In the genomic region with DNA sequence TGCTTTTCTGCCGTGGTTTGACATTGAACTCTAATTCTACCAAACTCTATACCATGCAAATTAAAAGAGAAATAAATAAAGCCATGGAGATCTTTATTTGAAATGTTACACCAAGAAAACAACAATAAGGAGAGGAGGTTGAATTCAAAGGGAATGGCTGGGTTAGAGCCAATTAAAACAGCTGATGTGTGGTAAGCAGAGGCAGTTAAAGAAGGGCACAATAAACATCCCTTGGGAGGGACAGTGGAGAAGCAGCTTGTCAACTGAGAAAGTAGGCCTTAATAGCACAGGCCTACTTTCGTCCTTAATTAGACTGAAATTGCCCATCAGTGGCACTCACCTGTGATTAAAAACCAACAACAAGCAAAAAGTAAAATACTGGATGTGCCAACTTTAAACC, we compare ENCODE assay signal across 18 cellular contexts. TPM values are rescaled to one million over a fixed set of nuclear protein-coding genes. Genes with fewer than 3 reads are reported as not detected.
"Had no signal": no experiment of that assay in that cellular context is flagged by ENCODE, and none has a peak within 500 bp of the region (broad histone marks: within the 10 kb centered on the region; RNA-seq: fewer than 3 reads in every experiment).

No MANE protein-coding gene starts in this region.

- DNase-seq: activated CD4-positive, alpha-beta memory T cell treated with anti-CD3 and anti-CD28 coated beads, Interleukin-2, amount 10 ng/mL, durations not matched to agents 7 days and 5 days; activated CD4-positive, alpha-beta T cell treated with anti-CD3 and anti-CD28 coated beads for 36 hours; activated CD8-positive, alpha-beta memory T cell treated with anti-CD3 and anti-CD28 coated beads, Interleukin-2, amount 50 U/mL, for 4 hours; activated naive CD4-positive, alpha-beta T cell treated with Interleukin-2 at 50 U/mL for 16 hours; activated naive CD8-positive, alpha-beta T cell treated with anti-CD3 and anti-CD28 coated beads, Interleukin-2, amount 50 U/mL, for 24 hours; esophagus squamous epithelium; foreskin fibroblast; left cardiac atrium; midbrain; naive thymus-derived CD4-positive, alpha-beta T cell; WERI-Rb-1 had no signal

- H3K36me3 ChIP-seq: ascending aorta, cardiac muscle cell, esophagus squamous epithelium, right atrium auricular region, tibial nerve, vagina, WERI-Rb-1 had no signal

- H3K9me3 ChIP-seq: ascending aorta, esophagus squamous epithelium, right atrium auricular region, tibial nerve, vagina had no signal

- H3K27ac ChIP-seq: ascending aorta, cardiac muscle cell, esophagus squamous epithelium, right atrium auricular region, tibial nerve, vagina, WERI-Rb-1 had no signal

- H3K27me3 ChIP-seq: ascending aorta, cardiac muscle cell, esophagus squamous epithelium, right atrium auricular region, tibial nerve, vagina had no signal

- H3K4me3 ChIP-seq: ascending aorta, cardiac muscle cell, esophagus squamous epithelium, lung, right atrium auricular region, smooth muscle cell, tibial nerve, vagina had no signal

- H3K4me1 ChIP-seq: ascending aorta, esophagus squamous epithelium, right atrium auricular region, tibial nerve, vagina had no signal

RNA-seq across cellular contexts. Expression of gene NAV3, which starts 16.3 kb away (rescaled TPM):
- total RNA-seq: activated CD4-positive, alpha-beta memory T cell treated with anti-CD3 and anti-CD28 coated beads, Interleukin-2, amount 10 ng/mL, durations not matched to agents 7 days and 5 days; activated CD4-positive, alpha-beta T cell treated with anti-CD3 and anti-CD28 coated beads for 36 hours; naive thymus-derived CD4-positive, alpha-beta T cell had no signal
